ENCODE assay signal across 1 cellular context in genomic region chr4:7397206-7398103, GRCh38.
TF ChIP-seq lines count a peak whose summit lies in the region.

No MANE protein-coding gene starts in this region.

TF ChIP-seq in GM23338, 12 proteins besides CTCF, POLR2A, EP300 and RAD21 (continued from another document):
- no peak for TF ChIP-seq REST (IDR thresholded peaks at IDR 0.05; ENCODE audit: unreplicated experiment)
- TF ChIP-seq ZNF462 (CRISPR knock-in tag; IDR thresholded peaks at IDR 0.05) = no peak
- TF ChIP-seq ETS1 (IDR thresholded peaks at IDR 0.05) = no peak
- TF ChIP-seq POLR2AphosphoS5 (IDR thresholded peaks at IDR 0.05; ENCODE audit: low read depth) = no peak
